Comparison of ENCODE assay signal across 28 cellular contexts in the genomic region with DNA sequence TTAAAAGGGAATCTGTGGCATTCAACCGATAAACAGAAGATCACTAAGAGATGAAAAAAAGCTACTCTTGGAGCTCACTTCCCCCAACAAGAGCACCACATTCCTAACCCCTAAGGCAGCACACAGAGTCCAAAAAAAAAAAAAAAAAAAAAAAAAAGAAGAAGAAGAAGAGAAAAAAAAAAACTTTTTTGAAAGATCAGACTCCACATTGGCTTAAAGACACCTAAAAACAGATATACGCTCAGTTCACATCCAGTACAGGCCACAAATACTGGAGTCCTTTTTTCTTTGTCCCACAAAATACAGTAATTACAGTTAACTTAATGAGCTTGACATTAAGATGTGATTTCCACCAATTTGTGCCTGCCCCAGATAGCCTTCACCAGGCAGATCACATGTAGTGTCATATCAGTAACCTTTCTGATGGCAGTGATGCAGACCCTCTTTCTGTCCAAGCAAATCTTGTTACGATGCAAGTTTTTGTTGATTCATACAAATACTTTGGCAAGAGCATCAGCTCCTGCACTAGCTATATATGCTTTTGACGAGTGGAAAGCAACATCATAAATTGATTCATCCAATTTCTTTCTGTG. TPM values are rescaled to one million over a fixed set of nuclear protein-coding genes. Genes with fewer than 3 reads are reported as not detected.
A peak's percentile ranks its signal among the peaks of the same experiment; 100 is the strongest.
DNase-seq lines count a peak whose midpoint lies in the region; ATAC-seq, FAIRE-seq and TF ChIP-seq lines count a peak whose summit lies in the region.
"Had no signal": no experiment of that assay in that cellular context is flagged by ENCODE, and none has a peak within 500 bp of the region (broad histone marks: within the 10 kb centered on the region; RNA-seq: fewer than 3 reads in every experiment).

No MANE protein-coding gene starts in this region.

- no peak for TF ChIP-seq EP300 in HepG2 (IDR thresholded peaks at IDR 0.05; ENCODE audit: low read depth in 2 of 2, low read length in 2 of 2)
- no peak for TF ChIP-seq EP300 in HepG2 (CRISPR knock-in tag; IDR thresholded peaks at IDR 0.05; ENCODE audit: borderline replicate concordance)

- TF ChIP-seq POLR2A in HepG2 (IDR thresholded peaks at IDR 0.05; ENCODE audit: insufficient read depth in 1 of 2, low read depth in 2 of 2, low read length in 2 of 2) (no peak), right lobe of liver (IDR thresholded peaks at IDR 0.05) (no peak)

- peaks cover 12 to 51% of the 10 kb centered on the region in 2 experiments for H3K36me3 ChIP-seq in HepG2 (replicated peaks in 1 of 2; ENCODE audit: control insufficient read depth in 1 of 2, insufficient read depth in 2 of 2, low read length in 2 of 2)
- peaks cover 0 to 30% (median 5%) of the 10 kb centered on the region in 4 donors for H3K36me3 ChIP-seq in right lobe of liver

- no peak overlapping the region for H3K4me3 Mint-ChIP-seq in HFFc6
- peak overlapping the region; percentile 7 for H3K4me3 Mint-ChIP-seq in T-helper 17 cell
- no peak overlapping the region for H3K4me3 Mint-ChIP-seq in stimulated activated memory B cell treated with anti-CD40 and anti-IgM and Interleukin-4, amounts not matched to agents 10 μg/mL and 1 μg/mL and 100 μg/mL, for 72 hours
- no peak overlapping the region for H3K4me3 Mint-ChIP-seq in stimulated activated naive B cell treated with anti-CD40 and anti-IgM and Interleukin-4, amounts not matched to agents 10 μg/mL and 1 μg/mL and 100 μg/mL, for 72 hours
- H3K4me3 Mint-ChIP-seq: B cell; CD8-positive, alpha-beta memory T cell had no signal

- intact Hi-C loops in HepG2 (cut with micrococcal nuclease; ENCODE audit: unreplicated experiment) = no loop called here
- intact Hi-C loops in right lobe of liver (cut with DNase I) = no loop called here

- DNase-seq in HepG2 (ENCODE audit: low spot score) = no peak
- no peak for DNase-seq in right lobe of liver
- DNase-seq in HFFc6 = no peak
- no peak for DNase-seq in T-helper 17 cell
- no peak for DNase-seq in stimulated activated CD4-positive, alpha-beta T cell treated with anti-CD3 and anti-CD28 coated beads, Interleukin-1b, Interleukin-23, amount 100 ng/mL, for 48 hours
- DNase-seq in GM19238 (ENCODE audit: insufficient read length, low spot score) = no peak
- no peak for DNase-seq in stimulated activated naive B cell treated with anti-CD40 and anti-IgM and Interleukin-4, amounts not matched to agents 10 μg/mL and 1 μg/mL and 100 μg/mL, for 72 hours
- DNase-seq: CD8-positive, alpha-beta memory T cell; DMS79 treated with DMSO at 0.1 percent for 48 hours; GM23248; Kasumi-1; MV-4-11; NCI-H1105 treated with DMSO at 0.1 percent for 48 hours; NCI-H146; NCI-H1930; NCI-H2107; NCI-H524; NCI-H774; Right ventricle myocardium superior; RPMI8226 had no signal

- ATAC-seq in HepG2 (no peak), right lobe of liver (no peak), T-helper 17 cell (no peak)
- no peak for ATAC-seq in stimulated activated memory B cell treated with anti-CD40 and anti-IgM and Interleukin-4, amounts not matched to agents 10 μg/mL and 1 μg/mL and 100 μg/mL, for 72 hours
- no peak for ATAC-seq in stimulated activated naive B cell treated with anti-CD40 and anti-IgM and Interleukin-4, amounts not matched to agents 10 μg/mL and 1 μg/mL and 100 μg/mL, for 72 hours (replicated peaks)
- ATAC-seq: A549 had no signal

- BruUV-seq in HepG2 (replicated peaks; lab: Mats Ljungman, UMichigan) = no TSS peak

- no peak overlapping the region for H3K4me2 ChIP-seq in HepG2 (ENCODE audit: low read depth, low read length)
- H3K4me2 ChIP-seq: A549 had no signal

- no peak for TF ChIP-seq CTCF in HepG2 (CRISPR knock-in tag; IDR thresholded peaks at IDR 0.05)
- TF ChIP-seq CTCF in right lobe of liver (IDR thresholded peaks at IDR 0.05) = no peak
- TF ChIP-seq CTCF in HFFc6 (IDR thresholded peaks at IDR 0.05) = no peak

- H3K27ac Mint-ChIP-seq in HFFc6 (peak overlapping the region; percentile 37; the same call in 1 of the 2 replicates), T-helper 17 cell (no peak overlapping the region)
- H3K27ac Mint-ChIP-seq in stimulated activated memory B cell treated with anti-CD40 and anti-IgM and Interleukin-4, amounts not matched to agents 10 μg/mL and 1 μg/mL and 100 μg/mL, for 72 hours = peak overlapping the region; percentile 40
- H3K27ac Mint-ChIP-seq in stimulated activated naive B cell treated with anti-CD40 and anti-IgM and Interleukin-4, amounts not matched to agents 10 μg/mL and 1 μg/mL and 100 μg/mL, for 72 hours = no peak overlapping the region
- H3K27ac Mint-ChIP-seq: B cell had no signal

- H3K9me3 Mint-ChIP-seq in HFFc6 = no peaks in the 10 kb centered on the region
- H3K9me3 Mint-ChIP-seq in stimulated activated memory B cell treated with anti-CD40 and anti-IgM and Interleukin-4, amounts not matched to agents 10 μg/mL and 1 μg/mL and 100 μg/mL, for 72 hours = no peaks in the 10 kb centered on the region
- no peaks in the 10 kb centered on the region for H3K9me3 Mint-ChIP-seq in stimulated activated naive B cell treated with anti-CD40 and anti-IgM and Interleukin-4, amounts not matched to agents 10 μg/mL and 1 μg/mL and 100 μg/mL, for 72 hours
- H3K9me3 Mint-ChIP-seq: CD8-positive, alpha-beta memory T cell had no signal

- H3K27ac ChIP-seq in HepG2 (ENCODE audit: extremely low read length, insufficient read depth, low read length) = no peak overlapping the region
- no peak overlapping the region for H3K27ac ChIP-seq in right lobe of liver
- H3K27ac ChIP-seq: A549, C4-2B, GM23248, SJSA1 had no signal

- no peaks in the 10 kb centered on the region for H3K79me2 ChIP-seq in HepG2 (ENCODE audit: insufficient read depth, low read length)

- H3K4me1 ChIP-seq in HepG2 (ENCODE audit: insufficient read depth, low read length) = peaks cover under 1% of the 10 kb centered on the region; the same call in 1 of the 2 replicates
- H3K4me1 ChIP-seq in right lobe of liver = no peaks in the 10 kb centered on the region
- H3K4me1 ChIP-seq: SJSA1 had no signal

- H3K9ac ChIP-seq in HepG2 (ENCODE audit: insufficient read depth, low read depth, low read length) = no peak overlapping the region
- H3K9ac ChIP-seq: GM23248 had no signal

- no peak for FAIRE-seq in HepG2 (lab: Jason Lieb, UNC)
- FAIRE-seq: A549, GM12892 had no signal

- no peaks in the 10 kb centered on the region for H3K27me3 ChIP-seq in HepG2 (ENCODE audit: control insufficient read depth in 1 of 2, insufficient read depth in 2 of 2, low read length in 2 of 2)
- H3K27me3 ChIP-seq in right lobe of liver = no peaks in the 10 kb centered on the region
- H3K27me3 ChIP-seq: SJSA1 had no signal

- H3K27me3 Mint-ChIP-seq in HFFc6 (ENCODE audit: insufficient read depth) (no peaks in the 10 kb centered on the region), T-helper 17 cell (no peaks in the 10 kb centered on the region)
- no peaks in the 10 kb centered on the region for H3K27me3 Mint-ChIP-seq in stimulated activated memory B cell treated with anti-CD40 and anti-IgM and Interleukin-4, amounts not matched to agents 10 μg/mL and 1 μg/mL and 100 μg/mL, for 72 hours
- H3K27me3 Mint-ChIP-seq in stimulated activated naive B cell treated with anti-CD40 and anti-IgM and Interleukin-4, amounts not matched to agents 10 μg/mL and 1 μg/mL and 100 μg/mL, for 72 hours = no peaks in the 10 kb centered on the region
- H3K27me3 Mint-ChIP-seq: B cell; CD8-positive, alpha-beta memory T cell had no signal

- H3K4me3 ChIP-seq in HepG2 (replicated peaks in 1 of 3; ENCODE audit: insufficient read depth in 1 of 3, low read depth in 2 of 3, low read length in 3 of 3) (no peak overlapping the region), right lobe of liver (no peak overlapping the region)
- H3K4me3 ChIP-seq: A549, GM23248, HAP-1, SJSA1 had no signal

- peaks cover 15% of the 10 kb centered on the region for H3K4me1 Mint-ChIP-seq in HFFc6 (ENCODE audit: low read depth)
- peaks cover 14% of the 10 kb centered on the region for H3K4me1 Mint-ChIP-seq in T-helper 17 cell
- H3K4me1 Mint-ChIP-seq in stimulated activated memory B cell treated with anti-CD40 and anti-IgM and Interleukin-4, amounts not matched to agents 10 μg/mL and 1 μg/mL and 100 μg/mL, for 72 hours = peaks cover 7% of the 10 kb centered on the region
- peaks cover 0 to 6% of the 10 kb centered on the region in 2 donors for H3K4me1 Mint-ChIP-seq in stimulated activated naive B cell treated with anti-CD40 and anti-IgM and Interleukin-4, amounts not matched to agents 10 μg/mL and 1 μg/mL and 100 μg/mL, for 72 hours

- no peak for TF ChIP-seq RAD21 in HepG2 (CRISPR knock-in tag; IDR thresholded peaks at IDR 0.05)

- H3K9me3 ChIP-seq in HepG2 (ENCODE audit: low read length) = no peaks in the 10 kb centered on the region
- no peaks in the 10 kb centered on the region for H3K9me3 ChIP-seq in right lobe of liver
- H3K9me3 ChIP-seq in T-helper 17 cell (ENCODE audit: control insufficient read depth, low read length, poor library complexity, severe bottlenecking) = no peaks in the 10 kb centered on the region
- H3K9me3 ChIP-seq: A549, HAP-1, SJSA1 had no signal

- in situ Hi-C loops in HepG2 (cut with HindIII; ENCODE audit: extremely low pct_ligation_motif_present, low pct_unique_long_range_greater_than_20kb) = no loop called here

- no peaks in the 10 kb centered on the region for H4K20me1 ChIP-seq in HepG2 (ENCODE audit: insufficient read depth, low read length)

- WGBS in HepG2 (ENCODE audit: low lambda C conversion rate) = 98% methylated on average over 4 of the region's 4 CpGs
- 93% methylated on average over 4 of the region's 4 CpGs for WGBS in right lobe of liver (ENCODE audit: insufficient coverage, low coverage, low lambda C conversion rate, missing lambda C conversion rate)

- POLR2A ChIA-PET in HepG2 (lab: Yijun Ruan, JAX) = no interaction called here

- H2AFZ ChIP-seq in HepG2 (ENCODE audit: low read length) = no peak overlapping the region
- H2AFZ ChIP-seq: GM23248 had no signal

- H3K36me3 Mint-ChIP-seq in HFFc6 (ENCODE audit: low read depth) (peaks cover 30% of the 10 kb centered on the region), T-helper 17 cell (ENCODE audit: low read depth) (peaks cover 12% of the 10 kb centered on the region)
- peaks cover 43% of the 10 kb centered on the region for H3K36me3 Mint-ChIP-seq in stimulated activated memory B cell treated with anti-CD40 and anti-IgM and Interleukin-4, amounts not matched to agents 10 μg/mL and 1 μg/mL and 100 μg/mL, for 72 hours
- peaks cover 7 to 35% of the 10 kb centered on the region in 2 donors for H3K36me3 Mint-ChIP-seq in stimulated activated naive B cell treated with anti-CD40 and anti-IgM and Interleukin-4, amounts not matched to agents 10 μg/mL and 1 μg/mL and 100 μg/mL, for 72 hours

- CTCF ChIA-PET in HepG2 (lab: Yijun Ruan, JAX; ENCODE audit: low intra/inter-chr PET ratio, low total read pairs) = no interaction called here

RNA-seq across cellular contexts. Expression of a gene that starts 20.7 kb away (rescaled TPM):
- total RNA-seq in HepG2 (2016; rRNA removed; fragmentation: Illumina TruSeq; extraction: Trizol) = 46.1 and 79.3 TPM in 2 replicates
- 42.7 and 44.5 TPM in 2 replicates for total RNA-seq in HepG2 (2016; cell fraction: cytosol; rRNA removed; fragmentation: Illumina TruSeq; extraction: Trizol; ENCODE audit: low read depth)
- total RNA-seq in HepG2 (2016; cell fraction: insoluble cytoplasmic fraction; rRNA removed; fragmentation: Illumina TruSeq; extraction: Trizol) = 44.2 and 82.2 TPM in 2 replicates
- 35.2 and 37.4 TPM in 2 replicates for total RNA-seq in HepG2 (2016; cell fraction: membrane; rRNA removed; fragmentation: Illumina TruSeq; extraction: Trizol)
- 75.5 and 83.2 TPM in 2 replicates for total RNA-seq in HepG2 (2016; cell fraction: nucleus; rRNA removed; fragmentation: Illumina TruSeq; extraction: Trizol)
- polyA plus RNA-seq in HepG2 (2011; rRNA removed) = 67.6 and 78.2 TPM in 2 replicates
- polyA plus RNA-seq in HepG2 (2011; cell fraction: cytosol; rRNA removed) = 46.8 and 61.9 TPM in 2 replicates
- polyA plus RNA-seq in HepG2 (2011; cell fraction: nucleus; rRNA removed) = 41.4 and 44.4 TPM in 2 replicates
- 42.1 and 46.5 TPM in 2 replicates for polyA plus RNA-seq in HepG2 (2012)
- polyA plus RNA-seq in HepG2 (2016; cell fraction: cytosol; fragmentation: Illumina TruSeq; extraction: Trizol; ENCODE audit: low read depth) = 14.6 and 14.7 TPM in 2 replicates
- polyA plus RNA-seq in HepG2 (2016; cell fraction: insoluble cytoplasmic fraction; fragmentation: Illumina TruSeq; extraction: Trizol; ENCODE audit: low read depth) = 44.3 and 45.7 TPM in 2 replicates
- 23.3 and 29.1 TPM in 2 replicates for polyA plus RNA-seq in HepG2 (2016; cell fraction: membrane; fragmentation: Illumina TruSeq; extraction: Trizol; ENCODE audit: low read depth)
- 110 and 111 TPM in 2 replicates for polyA plus RNA-seq in HepG2 (2016; cell fraction: nucleus; fragmentation: Illumina TruSeq; extraction: Trizol; ENCODE audit: insufficient read depth, low read depth)
- 0.09 and 34.6 TPM in 2 replicates for polyA minus RNA-seq in HepG2 (2011; rRNA and poly(A)+ RNA removed; ENCODE audit: low replicate concordance)
- 40.3 and 42.4 TPM in 2 replicates for polyA minus RNA-seq in HepG2 (2011; cell fraction: cytosol; rRNA and poly(A)+ RNA removed)
- polyA minus RNA-seq in HepG2 (2011; cell fraction: nucleus; rRNA and poly(A)+ RNA removed) = 33.0 and 38.3 TPM in 2 replicates
- total RNA-seq in right lobe of liver = 1 to 10 TPM in 2 of 6 experiments, under 1 TPM in 3, not detected in 1; 0.14 to 2.9 (median 0.60) TPM
- not detected for total RNA-seq in HFFc6 (2021; fragmentation: NEBNext Ultra II Directional; extraction: Animal tissue kit (Norgen Biotek cat#: 25700))
- under 1 TPM in 1 of 2 donors, not detected in 1; 0.90 TPM for total RNA-seq in T-helper 17 cell
- total RNA-seq: GM23248, M059J had no signal
- polyA plus RNA-seq: GM23248 had no signal

Comparison
In these comparisons a context has a peak if more than half of its experiments do, and no peak if none do; other contexts are left out.
1. RNA of a gene that starts 20.7 kb away (total RNA-seq): 35.2 to 83.2 TPM in HepG2; 0.90 TPM in T-helper 17 cell, 0.14 to 2.9 TPM in right lobe of liver and not detected in HFFc6; every median in the first group is over 4 times any median in the second.
2. H3K27ac Mint-ChIP-seq: peak in HFFc6 (single experiment) and stimulated activated memory B cell treated with anti-CD40 and anti-IgM and Interleukin-4, amounts not matched to agents 10 μg/mL and 1 μg/mL and 100 μg/mL, for 72 hours (single experiment); none in T-helper 17 cell (single experiment) and stimulated activated naive B cell treated with anti-CD40 and anti-IgM and Interleukin-4, amounts not matched to agents 10 μg/mL and 1 μg/mL and 100 μg/mL, for 72 hours (single experiment).